Comparison of ENCODE assay signal across 11 cellular contexts in the genomic region with DNA sequence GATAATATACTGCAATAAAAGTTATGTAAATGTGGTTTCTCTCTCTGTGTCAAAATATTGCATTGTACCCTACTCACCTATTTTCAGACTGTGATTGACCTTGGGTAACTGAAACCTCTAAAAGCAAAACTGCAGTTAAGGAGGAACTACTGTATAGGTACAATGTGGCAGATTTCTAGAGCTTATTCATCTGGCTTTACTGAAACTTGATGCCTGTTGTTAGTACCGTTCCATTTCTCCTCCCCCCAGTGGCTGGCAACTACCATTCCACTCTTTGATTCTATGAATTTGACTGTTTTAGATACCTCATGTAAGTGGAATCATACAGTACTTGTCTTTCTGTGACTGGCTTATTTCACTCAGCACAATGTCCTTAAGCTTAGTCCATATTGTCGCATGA.
A peak's percentile ranks its signal among the peaks of the same experiment; 100 is the strongest.
DNase-seq lines count a peak whose midpoint lies in the region; ATAC-seq and TF ChIP-seq lines count a peak whose summit lies in the region.
"Had no signal": no experiment of that assay in that cellular context is flagged by ENCODE, and none has a peak within 500 bp of the region (broad histone marks: within the 10 kb centered on the region; RNA-seq: fewer than 3 reads in every experiment).

No MANE protein-coding gene starts in this region.

- peaks cover 7% of the 10 kb centered on the region for H3K9me3 Mint-ChIP-seq in activated naive CD4-positive, alpha-beta T cell treated with anti-CD3 and anti-CD28 coated beads, Interleukin-2, amount 10 ng/mL, durations not matched to agents 7 days and 5 days

- ATAC-seq in GM18517 (IDR thresholded peaks at IDR 0.05; ENCODE audit: unreplicated experiment) (peak; percentile 76), GM21786 (IDR thresholded peaks at IDR 0.05; ENCODE audit: unreplicated experiment) (peak; percentile 48), HG03039 (IDR thresholded peaks at IDR 0.05; ENCODE audit: unreplicated experiment) (no peak)

- H3K27me3 Mint-ChIP-seq in activated naive CD4-positive, alpha-beta T cell treated with anti-CD3 and anti-CD28 coated beads, Interleukin-2, amount 10 ng/mL, durations not matched to agents 7 days and 5 days: peaks cover 35% of the 10 kb centered on the region

- peaks cover 5% of the 10 kb centered on the region for H3K36me3 Mint-ChIP-seq in activated naive CD4-positive, alpha-beta T cell treated with anti-CD3 and anti-CD28 coated beads, Interleukin-2, amount 10 ng/mL, durations not matched to agents 7 days and 5 days

- no peaks in the 10 kb centered on the region for H3K4me1 Mint-ChIP-seq in activated naive CD4-positive, alpha-beta T cell treated with anti-CD3 and anti-CD28 coated beads, Interleukin-2, amount 10 ng/mL, durations not matched to agents 7 days and 5 days

- in situ Hi-C loops in GM13977 (cut with MboI; ENCODE audit: low pct_unique_long_range_greater_than_20kb, low sequenced_read_pairs, unreplicated experiment): no loop called here

- H3K27ac Mint-ChIP-seq in activated naive CD4-positive, alpha-beta T cell treated with anti-CD3 and anti-CD28 coated beads, Interleukin-2, amount 10 ng/mL, durations not matched to agents 7 days and 5 days: no peak overlapping the region

- DNase-seq in NCI-H524 (lab: John Stamatoyannopoulos, UW): peak; percentile 11 to 58
- peak; percentile 49 for DNase-seq in fibroblast of peridontal ligament (ENCODE audit: extremely low read depth)
- no peak for DNase-seq in GM13977 (ENCODE audit: low spot score)
- no peak for DNase-seq in activated naive CD4-positive, alpha-beta T cell treated with anti-CD3 and anti-CD28 coated beads, Interleukin-2, amount 10 ng/mL, durations not matched to agents 7 days and 5 days
- no peak for DNase-seq in NOMO-1 treated with dmso at 0.1 percent for 144 hours (lab: John Stamatoyannopoulos, UW; ENCODE audit: unreplicated experiment)
- DNase-seq: activated T-cell treated with anti-CD3 and anti-CD28 coated beads, Interleukin-2, amount 50 U/mL, for 4 hours; effector CD8-positive, alpha-beta T cell; NCI-H446 treated with DMSO at 0.1 percent for 48 hours had no signal

- CTCF ChIA-PET in activated naive CD4-positive, alpha-beta T cell treated with anti-CD3 and anti-CD28 coated beads, Interleukin-2, amount 10 ng/mL, durations not matched to agents 7 days and 5 days (lab: Charles Lee): interaction anchor here (1.2 to 1.6 kb wide), 2 partner anchors 30 to 74 kb away, joined by 3 read pairs; no protein-coding TSS in a partner anchor

- no peak overlapping the region for H3K4me3 Mint-ChIP-seq in activated naive CD4-positive, alpha-beta T cell treated with anti-CD3 and anti-CD28 coated beads, Interleukin-2, amount 10 ng/mL, durations not matched to agents 7 days and 5 days
- H3K4me3 Mint-ChIP-seq: activated T-cell treated with anti-CD3 and anti-CD28 coated beads, Interleukin-2, amount 50 U/mL, for 4 hours had no signal

- TF ChIP-seq CTCF in GM13977 (IDR thresholded peaks at IDR 0.05; ENCODE audit: extremely low read depth, insufficient read depth, missing control alignments): no peak

Comparison
In these comparisons a context has a peak if more than half of its experiments do, and no peak if none do; other contexts are left out.
1. DNase-seq: peak in NCI-H524 (2 of 2) and fibroblast of peridontal ligament (single experiment); none in GM13977 (single experiment), activated naive CD4-positive, alpha-beta T cell treated with anti-CD3 and anti-CD28 coated beads, Interleukin-2, amount 10 ng/mL, durations not matched to agents 7 days and 5 days (single experiment) and NOMO-1 treated with dmso at 0.1 percent for 144 hours (single experiment).